Comparison of ENCODE assay signal across 1 cellular context in the genomic region with DNA sequence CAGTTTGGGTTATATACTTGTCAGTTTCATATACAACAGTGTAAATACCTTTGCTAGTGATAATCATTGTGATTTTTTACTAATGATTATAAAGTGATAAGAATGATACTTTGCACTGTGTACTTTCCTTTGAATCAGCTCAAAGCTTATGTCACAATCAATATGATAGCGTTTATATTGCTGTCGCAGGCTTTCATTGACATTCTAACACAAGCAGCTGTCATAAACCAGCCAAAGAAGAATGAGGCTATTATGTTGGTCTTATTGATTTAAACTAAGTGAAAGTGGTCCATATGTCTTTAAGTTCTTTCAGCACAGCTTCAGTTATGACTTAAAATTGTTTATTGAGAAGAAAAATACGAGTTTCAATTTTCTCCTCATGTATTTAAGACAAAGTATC.
TF ChIP-seq lines count a peak whose summit lies in the region.

No MANE protein-coding gene starts in this region.

TF ChIP-seq in SK-N-SH treated with all-trans-retinoic acid at 6 μM for 48 hours, 23 proteins besides CTCF, POLR2A, EP300 and RAD21 (continued from another document):
- TF ChIP-seq ESRRG (CRISPR knock-in tag; IDR thresholded peaks at IDR 0.05): no peak
- TF ChIP-seq ZNF70 (CRISPR knock-in tag; IDR thresholded peaks at IDR 0.05): no peak
- no peak for TF ChIP-seq ISL1 (CRISPR knock-in tag; IDR thresholded peaks at IDR 0.05)
- no peak for TF ChIP-seq SNAI2 (CRISPR knock-in tag; IDR thresholded peaks at IDR 0.05)
- TF ChIP-seq ZNF8 (CRISPR knock-in tag; IDR thresholded peaks at IDR 0.05): no peak
- TF ChIP-seq ZFP3 (CRISPR knock-in tag; IDR thresholded peaks at IDR 0.05): no peak
- no peak for TF ChIP-seq OSR1 (CRISPR knock-in tag; IDR thresholded peaks at IDR 0.05)
- TF ChIP-seq BACH2 (CRISPR knock-in tag; IDR thresholded peaks at IDR 0.05; ENCODE audit: borderline replicate concordance): no peak
- TF ChIP-seq TOX (CRISPR knock-in tag; IDR thresholded peaks at IDR 0.05; ENCODE audit: borderline replicate concordance): no peak
- TF ChIP-seq, protein P1, sequence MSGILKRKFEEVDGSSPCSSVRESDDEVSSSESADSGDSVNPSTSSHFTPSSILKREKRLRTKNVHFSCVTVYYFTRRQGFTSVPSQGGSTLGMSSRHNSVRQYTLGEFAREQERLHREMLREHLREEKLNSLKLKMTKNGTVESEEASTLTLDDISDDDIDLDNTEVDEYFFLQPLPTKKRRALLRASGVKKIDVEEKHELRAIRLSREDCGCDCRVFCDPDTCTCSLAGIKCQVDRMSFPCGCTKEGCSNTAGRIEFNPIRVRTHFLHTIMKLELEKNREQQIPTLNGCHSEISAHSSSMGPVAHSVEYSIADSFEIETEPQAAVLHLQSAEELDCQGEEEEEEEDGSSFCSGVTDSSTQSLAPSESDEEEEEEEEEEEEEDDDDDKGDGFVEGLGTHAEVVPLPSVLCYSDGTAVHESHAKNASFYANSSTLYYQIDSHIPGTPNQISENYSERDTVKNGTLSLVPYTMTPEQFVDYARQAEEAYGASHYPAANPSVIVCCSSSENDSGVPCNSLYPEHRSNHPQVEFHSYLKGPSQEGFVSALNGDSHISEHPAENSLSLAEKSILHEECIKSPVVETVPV (CRISPR knock-in tag; IDR thresholded peaks at IDR 0.05): no peak
TF ChIP-seq in SK-N-SH treated with all-trans-retinoic acid at 6 μM for 48 hours: peak in this region for 0.
